2 cellular contexts compared by ENCODE assay signal in genomic region chr2:10372862-10373240, GRCh38.
TF ChIP-seq lines count a peak whose summit lies in the region.

No MANE protein-coding gene starts in this region.

TF ChIP-seq in SK-N-SH, 30 proteins besides CTCF, POLR2A, EP300 and RAD21 (continued from another document):
- no peak for TF ChIP-seq PBX3 (IDR thresholded peaks at IDR 0.05)
- no peak for TF ChIP-seq ELF1 (IDR thresholded peaks at IDR 0.05)

TF ChIP-seq in SK-N-SH treated with all-trans-retinoic acid at 6 μM for 48 hours, 23 proteins besides CTCF, POLR2A, EP300 and RAD21:
- TF ChIP-seq PATZ1 (CRISPR knock-in tag; IDR thresholded peaks at IDR 0.05; ENCODE audit: borderline replicate concordance) (no peak), GLIS3 (CRISPR knock-in tag; IDR thresholded peaks at IDR 0.05) (no peak), ARNTL (CRISPR knock-in tag; IDR thresholded peaks at IDR 0.05; ENCODE audit: borderline replicate concordance, low read depth) (no peak), BACH2 (CRISPR knock-in tag; IDR thresholded peaks at IDR 0.05; ENCODE audit: borderline replicate concordance) (no peak), ZC3H10 (CRISPR knock-in tag; IDR thresholded peaks at IDR 0.05) (no peak), CREB5 (CRISPR knock-in tag; IDR thresholded peaks at IDR 0.05; ENCODE audit: low read depth) (no peak), ZNF8 (CRISPR knock-in tag; IDR thresholded peaks at IDR 0.05) (no peak), TSHZ2 (CRISPR knock-in tag; IDR thresholded peaks at IDR 0.05) (no peak)
TF ChIP-seq in SK-N-SH treated with all-trans-retinoic acid at 6 μM for 48 hours: peak in this region for 0.
